In the genomic region with DNA sequence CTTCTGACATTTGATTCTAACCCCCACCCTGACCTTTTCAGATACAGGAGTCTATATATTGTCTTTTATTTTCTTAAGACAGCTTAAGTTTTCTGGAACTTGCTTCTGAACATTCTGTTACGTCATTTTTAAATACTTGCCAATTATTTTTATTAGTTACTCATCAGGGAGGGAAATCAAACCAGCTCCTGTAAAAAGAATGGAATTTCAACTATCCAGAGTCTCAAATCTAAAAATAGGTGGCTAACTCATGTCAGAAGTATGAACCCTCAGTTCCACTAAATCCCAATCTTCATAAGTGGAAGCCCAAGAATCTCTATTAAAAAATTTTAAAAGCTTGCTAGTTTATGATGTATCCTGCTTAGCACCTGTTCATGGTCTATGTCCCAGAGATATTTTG, we compare ENCODE assay signal across 16 cellular contexts.
A peak's percentile ranks its signal among the peaks of the same experiment; 100 is the strongest.
DNase-seq lines count a peak whose midpoint lies in the region; ATAC-seq, FAIRE-seq and TF ChIP-seq lines count a peak whose summit lies in the region.
"Had no signal": no experiment of that assay in that cellular context is flagged by ENCODE, and none has a peak within 500 bp of the region (broad histone marks: within the 10 kb centered on the region; RNA-seq: fewer than 3 reads in every experiment).

No MANE protein-coding gene starts in this region.

- H3K9me3 ChIP-seq in kidney (ENCODE audit: control insufficient read depth in 1 of 2, low read length in 2 of 2), result no peaks in the 10 kb centered on the region
- no peaks in the 10 kb centered on the region for H3K9me3 ChIP-seq in stomach
- H3K9me3 ChIP-seq in prostate gland, result no peaks in the 10 kb centered on the region

- ATAC-seq in HG02571 (IDR thresholded peaks at IDR 0.05; ENCODE audit: unreplicated experiment), result no peak

- H3K9me3 Mint-ChIP-seq in chondrocyte (ENCODE audit: low read depth), result peaks cover 18% of the 10 kb centered on the region
- H3K9me3 Mint-ChIP-seq: dendritic cell treated with granulocyte-macrophage colony-stimulating factor and Interleukin-4, amounts not matched to agents 40 ng/mL and 50 ng/mL, for 4 days had no signal

- no peak overlapping the region for H3K4me3 Mint-ChIP-seq in chondrocyte (ENCODE audit: unreplicated experiment)
- H3K4me3 Mint-ChIP-seq: dendritic cell treated with granulocyte-macrophage colony-stimulating factor and Interleukin-4, amounts not matched to agents 40 ng/mL and 50 ng/mL, for 4 days had no signal

- H3K4me1 Mint-ChIP-seq in chondrocyte (ENCODE audit: low read depth), result peaks cover 51% of the 10 kb centered on the region

- no peaks in the 10 kb centered on the region for H3K36me3 ChIP-seq in ACC112 (ENCODE audit: insufficient read depth, low read length)
- no peaks in the 10 kb centered on the region for H3K36me3 ChIP-seq in kidney (ENCODE audit: control insufficient read depth in 1 of 2, insufficient read depth in 2 of 2, low read length in 2 of 2)
- no peaks in the 10 kb centered on the region for H3K36me3 ChIP-seq in stomach
- no peaks in the 10 kb centered on the region for H3K36me3 ChIP-seq in prostate gland

- H3K27me3 Mint-ChIP-seq in chondrocyte (ENCODE audit: low read depth), result no peaks in the 10 kb centered on the region
- H3K27me3 Mint-ChIP-seq: dendritic cell treated with granulocyte-macrophage colony-stimulating factor and Interleukin-4, amounts not matched to agents 40 ng/mL and 50 ng/mL, for 4 days had no signal

- no peaks in the 10 kb centered on the region for H3K79me2 ChIP-seq in ACC112 (ENCODE audit: control insufficient read depth, insufficient read depth, low read length, unreplicated experiment)

- TF ChIP-seq POLR2A in stomach (IDR thresholded peaks at IDR 0.05) (no peak), prostate gland (IDR thresholded peaks at IDR 0.05) (no peak)

- H3K27me3 ChIP-seq in ACC112 (ENCODE audit: insufficient read depth, low read length) (no peaks in the 10 kb centered on the region), stomach (no peaks in the 10 kb centered on the region), prostate gland (replicated peaks; ENCODE audit: insufficient read depth) (no peaks in the 10 kb centered on the region)

- peak; percentile 49 for FAIRE-seq in kidney (lab: Jason Lieb, UNC)

- H3K4me3 ChIP-seq in ACC112 (ENCODE audit: low read depth, low read length) (no peak overlapping the region), kidney (ENCODE audit: low read length in 2 of 2) (no peak overlapping the region), stomach (no peak overlapping the region), prostate gland (no peak overlapping the region)

- TF ChIP-seq CTCF in chondrocyte (IDR thresholded peaks at IDR 0.05), result no peak
- no peak for TF ChIP-seq CTCF in kidney (IDR thresholded peaks at IDR 0.05; ENCODE audit: borderline replicate concordance, extremely low read depth, insufficient read depth)
- no peak for TF ChIP-seq CTCF in stomach (IDR thresholded peaks at IDR 0.05)
- TF ChIP-seq CTCF in prostate gland (IDR thresholded peaks at IDR 0.05), result no peak

- no peaks in the 10 kb centered on the region for H3K36me3 Mint-ChIP-seq in chondrocyte (ENCODE audit: low read depth)

- no peak overlapping the region for H2AFZ ChIP-seq in ACC112 (ENCODE audit: low read length, unreplicated experiment)

- peaks cover 12% of the 10 kb centered on the region for H3K4me1 ChIP-seq in ACC112 (ENCODE audit: control insufficient read depth, insufficient read depth, low read length, unreplicated experiment)
- peaks cover 11 to 26% of the 10 kb centered on the region in 2 donors for H3K4me1 ChIP-seq in kidney (ENCODE audit: control insufficient read depth in 1 of 2, insufficient read depth in 1 of 2, low read depth in 1 of 2, low read length in 2 of 2)
- H3K4me1 ChIP-seq in stomach, result peaks cover 0 to 17% (median 3%) of the 10 kb centered on the region in 4 donors
- no peaks in the 10 kb centered on the region for H3K4me1 ChIP-seq in prostate gland (replicated peaks)

- DNase-seq in HT1080 (ENCODE audit: low read depth) (peak; percentile 39), chondrocyte (ENCODE audit: low spot score) (no peak), kidney (no peak), medulla oblongata (ENCODE audit: extremely low spot score) (no peak), stomach (no peak), prostate gland (ENCODE audit: low spot score) (no peak)
- DNase-seq: activated naive CD4-positive, alpha-beta T cell treated with Interleukin-2 at 50 U/mL for 16 hours; AML-193; DMS79 treated with DMSO at 0.1 percent for 48 hours; HCEC 1CT; NCI-H1417; SHP77; stimulated activated CD4-positive, alpha-beta T cell treated with anti-CD3 and anti-CD28 coated beads, Interleukin-15, amount 100 ng/mL, for 24 hours had no signal

- H3K27ac Mint-ChIP-seq in chondrocyte (ENCODE audit: unreplicated experiment), result peak overlapping the region; percentile 71
- H3K27ac Mint-ChIP-seq: dendritic cell treated with granulocyte-macrophage colony-stimulating factor and Interleukin-4, amounts not matched to agents 40 ng/mL and 50 ng/mL, for 4 days had no signal

- intact Hi-C loops in kidney (cut with DNase I), result no loop called here
- intact Hi-C loops in stomach (cut with DNase I; ENCODE audit: low total_unique reads), result no loop called here
- intact Hi-C loops in prostate gland (cut with DNase I), result no loop called here

- H3K9ac ChIP-seq in kidney (ENCODE audit: low read length in 2 of 2), result no peak overlapping the region

- WGBS in stomach, 5 donors, result 42 to 90% (median 76%) methylated on average over 1 of the region's 1 CpG
- WGBS in prostate gland, result 13% methylated on average over 1 of the region's 1 CpG

- peak overlapping the region; percentile 53 for H3K27ac ChIP-seq in ACC112 (ENCODE audit: low read depth, low read length)
- H3K27ac ChIP-seq in kidney (ENCODE audit: low read depth in 2 of 2, low read length in 2 of 2), result no peak overlapping the region
- H3K27ac ChIP-seq in stomach, result no peak overlapping the region
- no peak overlapping the region for H3K27ac ChIP-seq in prostate gland

- TF ChIP-seq EP300 in stomach (IDR thresholded peaks at IDR 0.05), result no peak
